ENCODE assay signal across 8 cellular contexts in genomic region chr4:103074598-103075434, GRCh38. TPM values are rescaled to one million over a fixed set of nuclear protein-coding genes. Genes with fewer than 3 reads are reported as not detected.
DNase-seq lines count a peak whose midpoint lies in the region; ATAC-seq lines count a peak whose summit lies in the region.

No MANE protein-coding gene starts in this region.

- peak; percentile 34 for ATAC-seq in GM18499 (IDR thresholded peaks at IDR 0.05; ENCODE audit: insufficient read depth, unreplicated experiment)
- no peak for ATAC-seq in HG03025 (IDR thresholded peaks at IDR 0.05; ENCODE audit: low FRiP score, unreplicated experiment)

- peak; percentile 15 for DNase-seq in HCEC 1CT
- peak; percentile 13 for DNase-seq in OCI-M1 (lab: John Stamatoyannopoulos, UW)
- DNase-seq in iris pigment epithelial cell (ENCODE audit: low read depth), result peak; percentile 83
- no peak for DNase-seq in G401 (ENCODE audit: low spot score)
- no peak for DNase-seq in NCI-H1105 treated with DMSO at 0.1 percent for 48 hours (lab: John Stamatoyannopoulos, UW)
- no peak for DNase-seq in A172 (ENCODE audit: low spot score)

- in situ Hi-C loops in G401 (cut with HindIII; ENCODE audit: low sequenced_read_pairs), result no loop called here

RNA-seq across cellular contexts. Expression of gene SLC9B2, which starts 1.7 kb away (rescaled TPM):
- total RNA-seq in G401 (2014; rRNA removed; shearing (Covaris generic)), result 13.4 and 14.6 TPM in 2 replicates
- total RNA-seq in A172 (2014; rRNA removed; shearing (Covaris generic)), result 15.0 and 23.7 TPM in 2 replicates

RNA-seq across cellular contexts. Expression of gene BDH2, which starts 24.8 kb away (rescaled TPM):
- 56.0 and 72.1 TPM in 2 replicates for total RNA-seq in G401 (2014; rRNA removed; shearing (Covaris generic))
- total RNA-seq in A172 (2014; rRNA removed; shearing (Covaris generic)), result 38.9 and 55.9 TPM in 2 replicates

RNA-seq across cellular contexts. Expression of gene SLC9B1, which starts 55.3 kb away (rescaled TPM):
- total RNA-seq in G401 (2014; rRNA removed; shearing (Covaris generic)), result not detected in 2 replicates
- total RNA-seq in A172 (2014; rRNA removed; shearing (Covaris generic)), result 0.10 and 0.43 TPM in 2 replicates

Comparison
In these comparisons a context has a peak if more than half of its experiments do, and no peak if none do; other contexts are left out.
1. DNase-seq: peak in HCEC 1CT (single experiment), OCI-M1 (single experiment) and iris pigment epithelial cell (single experiment); none in G401 (single experiment), NCI-H1105 treated with DMSO at 0.1 percent for 48 hours (single experiment) and A172 (single experiment).